In genomic region chr14:65373671-65374039, GRCh38 we compare ENCODE assay signal across 15 cellular contexts. TPM values are rescaled to one million over a fixed set of nuclear protein-coding genes. Genes with fewer than 3 reads are reported as not detected.
DNase-seq lines count a peak whose midpoint lies in the region; ATAC-seq and TF ChIP-seq lines count a peak whose summit lies in the region.
"Had no signal": no experiment of that assay in that cellular context is flagged by ENCODE, and none has a peak within 500 bp of the region (broad histone marks: within the 10 kb centered on the region; RNA-seq: fewer than 3 reads in every experiment).

No MANE protein-coding gene starts in this region.

- no peak for ATAC-seq in Right ventricle myocardium inferior
- ATAC-seq in left lung, result peak; percentile 78
- ATAC-seq in upper lobe of right lung, result peak; percentile 49
- no peak for ATAC-seq in mucosa of descending colon
- ATAC-seq: activated T-cell treated with anti-CD3 and anti-CD28 coated beads, Interleukin-2, amount 50 U/mL, for 72 hours had no signal

- H3K9me3 ChIP-seq in left ventricle myocardium inferior (replicated peaks) (no peaks in the 10 kb centered on the region), left lung (no peaks in the 10 kb centered on the region), upper lobe of right lung (no peaks in the 10 kb centered on the region), mucosa of descending colon (no peaks in the 10 kb centered on the region)
- H3K9me3 ChIP-seq: BLaER1 had no signal

- intact Hi-C loops in left ventricle myocardium inferior (cut with micrococcal nuclease) (no loop called here), Right ventricle myocardium inferior (cut with DNase I) (loop anchor here (10.0 kb wide), 1 partner anchor 209 kb away; no protein-coding TSS in a partner anchor), left lung (cut with DNase I) (no loop called here), upper lobe of right lung (cut with DNase I) (no loop called here), mucosa of descending colon (cut with DNase I, micrococcal nuclease) (no loop called here)

- H3K4me1 ChIP-seq in left ventricle myocardium inferior, result peaks cover 5% of the 10 kb centered on the region
- no peaks in the 10 kb centered on the region for H3K4me1 ChIP-seq in left lung
- H3K4me1 ChIP-seq in upper lobe of right lung, result no peaks in the 10 kb centered on the region
- no peaks in the 10 kb centered on the region for H3K4me1 ChIP-seq in mucosa of descending colon (ENCODE audit: low read depth)
- H3K4me1 ChIP-seq: BLaER1 had no signal

- H3K4me3 ChIP-seq in left ventricle myocardium inferior (no peak overlapping the region), left lung (no peak overlapping the region), upper lobe of right lung (no peak overlapping the region), mucosa of descending colon (no peak overlapping the region)
- H3K4me3 ChIP-seq: BLaER1, PC-9 had no signal

- H3K36me3 ChIP-seq in left ventricle myocardium inferior (no peaks in the 10 kb centered on the region), left lung (no peaks in the 10 kb centered on the region), upper lobe of right lung (no peaks in the 10 kb centered on the region), mucosa of descending colon (ENCODE audit: low read depth) (no peaks in the 10 kb centered on the region)
- H3K36me3 ChIP-seq: BLaER1 had no signal

- TF ChIP-seq CTCF in left ventricle myocardium inferior (IDR thresholded peaks at IDR 0.05; ENCODE audit: borderline replicate concordance) (peak; percentile 28), left lung (IDR thresholded peaks at IDR 0.05) (no peak), upper lobe of right lung (IDR thresholded peaks at IDR 0.05) (no peak), mucosa of descending colon (IDR thresholded peaks at IDR 0.05) (no peak)

- no peak overlapping the region for H3K27ac ChIP-seq in left ventricle myocardium inferior (replicated peaks)
- H3K27ac ChIP-seq in angular gyrus (ENCODE audit: low read depth, low read length), result peak overlapping the region; percentile 87
- H3K27ac ChIP-seq in left lung, result no peak overlapping the region
- no peak overlapping the region for H3K27ac ChIP-seq in upper lobe of right lung
- H3K27ac ChIP-seq: BLaER1, HL-60, PC-9 had no signal

- H3K27me3 ChIP-seq in left ventricle myocardium inferior (ENCODE audit: low read depth), result no peaks in the 10 kb centered on the region
- H3K27me3 ChIP-seq in left lung, result no peaks in the 10 kb centered on the region
- H3K27me3 ChIP-seq in upper lobe of right lung, result no peaks in the 10 kb centered on the region
- H3K27me3 ChIP-seq: BLaER1 had no signal

- no peak for DNase-seq in left ventricle myocardium inferior
- DNase-seq in Right ventricle myocardium inferior (ENCODE audit: missing footprints), result no peak
- DNase-seq in left lung, result no peak
- no peak for DNase-seq in upper lobe of right lung
- DNase-seq in NCI-H128 (lab: John Stamatoyannopoulos, UW; ENCODE audit: unreplicated experiment), result no peak
- DNase-seq in mucosa of descending colon, result no peak
- no peak for DNase-seq in activated T-cell treated with anti-CD3 and anti-CD28 coated beads, Interleukin-2, amount 50 U/mL, for 1 hour
- DNase-seq: activated T-cell treated with anti-CD3 and anti-CD28 coated beads, Interleukin-2, amount 50 U/mL, for 72 hours; central memory CD4-positive, alpha-beta T cell; foreskin melanocyte; NCI-H1417 treated with DMSO at 0.1 percent for 48 hours; PC-9 had no signal

RNA-seq across cellular contexts. Expression of gene FUT8, which starts 38.9 kb away (rescaled TPM):
- 7.8 TPM for total RNA-seq in left ventricle myocardium inferior
- total RNA-seq in Right ventricle myocardium inferior, result 15.7 TPM
- 10 to 100 TPM; 40.2 to 41.1 TPM for total RNA-seq in left lung
- total RNA-seq in upper lobe of right lung, result 31.8 TPM
- 10 to 100 TPM; 24.7 to 38.1 (median 32.2) TPM for total RNA-seq in mucosa of descending colon

Comparison
In these comparisons a context has a peak if more than half of its experiments do, and no peak if none do; other contexts are left out.
1. ATAC-seq: peak in left lung (single experiment) and upper lobe of right lung (single experiment); none in Right ventricle myocardium inferior (single experiment) and mucosa of descending colon (single experiment).